Comparison of ENCODE assay signal across 17 cellular contexts in genomic region chr4:9994246-9994847, GRCh38. TPM values are rescaled to one million over a fixed set of nuclear protein-coding genes. Genes with fewer than 3 reads are reported as not detected.
DNase-seq lines count a peak whose midpoint lies in the region; ATAC-seq and TF ChIP-seq lines count a peak whose summit lies in the region.
"Had no signal": no experiment of that assay in that cellular context is flagged by ENCODE, and none has a peak within 500 bp of the region (broad histone marks: within the 10 kb centered on the region; RNA-seq: fewer than 3 reads in every experiment).

No MANE protein-coding gene starts in this region.

- H2AFZ ChIP-seq in PC-3 (ENCODE audit: low read length), result no peak overlapping the region

- CTCF ChIA-PET in CD4-positive, alpha-beta T cell (lab: Charles Lee), result no interaction called here
- CTCF ChIA-PET in T-cell (lab: Charles Lee) (no interaction called here), PC-3 (lab: Charles Lee) (no interaction called here), MCF 10A (lab: Yijun Ruan, JAX) (interaction anchor here (0.7 to 1.0 kb wide), 2 partner anchors 13 to 23 kb away, joined by 3 to 4 read pairs; no protein-coding TSS in a partner anchor)

- H3K27me3 Mint-ChIP-seq in CD4-positive, alpha-beta T cell, result no peaks in the 10 kb centered on the region
- H3K27me3 Mint-ChIP-seq in T-cell (no peaks in the 10 kb centered on the region), MCF 10A (ENCODE audit: insufficient read depth, unreplicated experiment) (no peaks in the 10 kb centered on the region)

- no peaks in the 10 kb centered on the region for H3K36me3 ChIP-seq in PC-3 (ENCODE audit: low read depth, low read length)
- H3K36me3 ChIP-seq: right atrium auricular region, upper lobe of right lung had no signal

- no peak overlapping the region for H3K27ac Mint-ChIP-seq in CD4-positive, alpha-beta T cell
- H3K27ac Mint-ChIP-seq in T-cell (peak overlapping the region; percentile 26 to 58), MCF 10A (ENCODE audit: low read depth, unreplicated experiment) (no peak overlapping the region)
- H3K27ac Mint-ChIP-seq: activated B cell treated with CpG ODN at 0.5 μM for 24 hours had no signal

- H3K9me3 Mint-ChIP-seq in CD4-positive, alpha-beta T cell, result no peaks in the 10 kb centered on the region
- H3K9me3 Mint-ChIP-seq in T-cell, result no peaks in the 10 kb centered on the region
- no peaks in the 10 kb centered on the region for H3K9me3 Mint-ChIP-seq in MCF 10A (ENCODE audit: unreplicated experiment)
- H3K9me3 Mint-ChIP-seq: activated B cell treated with CpG ODN at 0.5 μM for 24 hours had no signal

- no peaks in the 10 kb centered on the region for H3K4me1 ChIP-seq in PC-3 (ENCODE audit: insufficient read depth, low read length)

- H4K20me1 ChIP-seq in PC-3 (ENCODE audit: low read length), result no peaks in the 10 kb centered on the region

- H3K27ac ChIP-seq in CD4-positive, alpha-beta T cell (ENCODE audit: low read depth, low read length), result no peak overlapping the region
- no peak overlapping the region for H3K27ac ChIP-seq in PC-3 (ENCODE audit: low read length)
- H3K27ac ChIP-seq: right atrium auricular region, upper lobe of right lung had no signal

- H3K9me2 ChIP-seq in PC-3 (replicated peaks; ENCODE audit: low read length), result no peaks in the 10 kb centered on the region

- H3K79me2 ChIP-seq in PC-3 (ENCODE audit: low read length), result no peaks in the 10 kb centered on the region

- no peaks in the 10 kb centered on the region for H3K27me3 ChIP-seq in CD4-positive, alpha-beta T cell (ENCODE audit: control insufficient read depth, insufficient read depth, low read length)
- H3K27me3 ChIP-seq in PC-3 (ENCODE audit: low read length), result no peaks in the 10 kb centered on the region
- H3K27me3 ChIP-seq: right atrium auricular region, upper lobe of right lung had no signal

- peaks cover 8% of the 10 kb centered on the region for H3K4me1 Mint-ChIP-seq in CD4-positive, alpha-beta T cell (ENCODE audit: low read depth)
- H3K4me1 Mint-ChIP-seq in T-cell (peaks cover 13 to 14% (median 13%) of the 10 kb centered on the region in 3 donors), MCF 10A (ENCODE audit: insufficient read depth, unreplicated experiment) (peaks cover 7% of the 10 kb centered on the region)
- H3K4me1 Mint-ChIP-seq: activated B cell treated with CpG ODN at 0.5 μM for 24 hours had no signal

- ATAC-seq in CD4-positive, alpha-beta T cell (ENCODE audit: poor library complexity), result peak; percentile 52
- peak; percentile 68 for ATAC-seq in GM19023 (IDR thresholded peaks at IDR 0.05; ENCODE audit: unreplicated experiment)
- ATAC-seq in HG02763 (IDR thresholded peaks at IDR 0.05; ENCODE audit: unreplicated experiment), result peak; percentile 64
- peak in 2 of 4 experiments; percentile 29 to 73 for ATAC-seq in T-cell (replicated peaks in 1 of 4)
- no peak for ATAC-seq in PC-3
- ATAC-seq in Right ventricle myocardium inferior, result no peak
- ATAC-seq: Panc1, upper lobe of right lung had no signal

- no peaks in the 10 kb centered on the region for H3K36me3 Mint-ChIP-seq in CD4-positive, alpha-beta T cell (ENCODE audit: low read depth)
- peaks cover 19% of the 10 kb centered on the region for H3K36me3 Mint-ChIP-seq in T-cell
- peaks cover 23% of the 10 kb centered on the region for H3K36me3 Mint-ChIP-seq in MCF 10A (ENCODE audit: insufficient read depth, unreplicated experiment)

- H3K4me2 ChIP-seq in PC-3 (ENCODE audit: low read length), result no peak overlapping the region

- H3K4me3 ChIP-seq in PC-3 (ENCODE audit: low read length), result no peak overlapping the region
- H3K4me3 ChIP-seq: right atrium auricular region, upper lobe of right lung had no signal

- BruUV-seq in PC-3 (replicated peaks; lab: Mats Ljungman, UMichigan) (no TSS peak), MCF 10A (replicated peaks; lab: Mats Ljungman, UMichigan) (no TSS peak)

- POLR2A ChIA-PET in CD4-positive, alpha-beta T cell (lab: Charles Lee), result interaction anchor here (0.7 kb wide), 1 partner anchor 258 kb away, joined by 3 read pairs; no protein-coding TSS in a partner anchor
- POLR2A ChIA-PET in T-cell (lab: Charles Lee), result no interaction called here
- POLR2A ChIA-PET in PC-3 (lab: Charles Lee; ENCODE audit: unreplicated experiment), result no interaction called here
- POLR2A ChIA-PET in MCF 10A (lab: Yijun Ruan, JAX), result no interaction called here

- TF ChIP-seq CTCF in CD4-positive, alpha-beta T cell (IDR thresholded peaks at IDR 0.05), result no peak
- TF ChIP-seq CTCF in PC-3 (conservative IDR thresholded peaks at IDR 0.05; ENCODE audit: low read depth, low read length) (no peak), MCF 10A (IDR thresholded peaks at IDR 0.05; ENCODE audit: unreplicated experiment) (no peak)

- no peak for DNase-seq in CD4-positive, alpha-beta T cell
- no peak for DNase-seq in T-cell
- DNase-seq in PC-3, result no peak
- no peak for DNase-seq in MCF 10A (ENCODE audit: unreplicated experiment)
- no peak for DNase-seq in Right ventricle myocardium inferior (ENCODE audit: missing footprints)
- DNase-seq in NCI-H1092 treated with DMSO at 0.1 percent for 48 hours (lab: John Stamatoyannopoulos, UW), result no peak
- DNase-seq: activated B cell treated with CpG ODN at 0.5 μM for 24 hours, GF-D8, hypothalamus, IMR-90, NCI-H187, upper lobe of right lung had no signal

- H3K9ac ChIP-seq in PC-3 (ENCODE audit: low read length), result no peak overlapping the region

- H3K9me3 ChIP-seq in CD4-positive, alpha-beta T cell (ENCODE audit: control insufficient read depth, low read length), result no peaks in the 10 kb centered on the region
- H3K9me3 ChIP-seq in PC-3 (ENCODE audit: low read length), result no peaks in the 10 kb centered on the region
- H3K9me3 ChIP-seq: right atrium auricular region, upper lobe of right lung had no signal

- H3K4me3 Mint-ChIP-seq in CD4-positive, alpha-beta T cell, result no peak overlapping the region
- H3K4me3 Mint-ChIP-seq in T-cell, result no peak overlapping the region
- no peak overlapping the region for H3K4me3 Mint-ChIP-seq in MCF 10A (ENCODE audit: unreplicated experiment)
- H3K4me3 Mint-ChIP-seq: activated B cell treated with CpG ODN at 0.5 μM for 24 hours had no signal

- intact Hi-C loops in CD4-positive, alpha-beta T cell (cut with DNase I, micrococcal nuclease), result no loop called here
- intact Hi-C loops in PC-3 (cut with micrococcal nuclease) (no loop called here), MCF 10A (cut with micrococcal nuclease) (no loop called here), Right ventricle myocardium inferior (cut with DNase I) (loop anchor here (5.0 kb wide), 3 partner anchors 47 to 92 kb away; no protein-coding TSS in a partner anchor)

- H3F3A ChIP-seq in PC-3 (ENCODE audit: low read length, unreplicated experiment), result no peaks in the 10 kb centered on the region

RNA-seq across cellular contexts. Expression of gene SLC2A9, which starts 26.9 kb away (rescaled TPM):
- total RNA-seq in CD4-positive, alpha-beta T cell, result 1 to 10 TPM; 2.2 to 3.6 TPM
- total RNA-seq in T-cell, result 1 to 10 TPM; 3.0 to 5.2 (median 4.4) TPM
- total RNA-seq in PC-3 (2014; rRNA removed), result 0.11 TPM in 1 of 2 replicates, not detected in the other
- total RNA-seq in MCF 10A (2022), result 22.5 and 33.3 TPM in 2 replicates
- total RNA-seq in Right ventricle myocardium inferior, result 9.6 TPM
- total RNA-seq: H4 had no signal

Comparison
In these comparisons a context has a peak if more than half of its experiments do, and no peak if none do; other contexts are left out.
1. ATAC-seq: peak in CD4-positive, alpha-beta T cell (single experiment), GM19023 (single experiment) and HG02763 (single experiment); none in PC-3 (single experiment) and Right ventricle myocardium inferior (single experiment).
2. H3K27ac Mint-ChIP-seq: peak in T-cell (2 of 2); none in CD4-positive, alpha-beta T cell (single experiment) and MCF 10A (single experiment).